ENCODE assay signal across 8 cellular contexts in the genomic region with DNA sequence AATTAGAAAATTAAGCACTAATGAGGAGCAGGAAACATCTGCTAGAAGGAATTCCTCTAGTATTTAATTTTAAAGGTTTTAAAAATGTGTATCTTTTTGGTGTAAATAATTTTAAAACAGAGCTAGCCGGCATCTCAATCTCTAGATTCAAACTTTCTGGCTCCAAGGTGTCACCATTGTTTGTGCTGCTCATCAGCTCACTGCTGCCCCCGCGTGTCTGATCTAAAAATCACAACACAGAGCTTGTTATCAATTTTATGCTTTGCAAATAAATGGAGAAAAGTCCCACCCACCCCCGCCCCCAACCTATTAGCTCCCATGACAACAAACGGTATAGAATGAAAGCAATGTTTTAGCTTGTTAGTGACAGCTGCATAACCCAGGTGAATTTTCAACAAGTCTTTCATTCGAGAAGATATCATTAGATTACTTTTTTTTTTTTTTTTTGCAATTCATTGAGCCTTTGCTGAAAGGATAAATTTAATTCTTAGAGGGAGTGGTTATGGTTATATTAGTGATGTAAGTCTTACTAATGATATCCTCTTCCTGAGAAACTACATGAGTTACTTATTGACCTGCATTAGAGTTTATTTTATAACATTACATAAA. TPM values are rescaled to one million over a fixed set of nuclear protein-coding genes. Genes with fewer than 3 reads are reported as not detected.
DNase-seq lines count a peak whose midpoint lies in the region; ATAC-seq and TF ChIP-seq lines count a peak whose summit lies in the region.

No MANE protein-coding gene starts in this region.

- H3K36me3 ChIP-seq in ectodermal cell (ENCODE audit: control insufficient read depth, insufficient read depth, low read length) = no peaks in the 10 kb centered on the region
- no peaks in the 10 kb centered on the region for H3K36me3 ChIP-seq in lung (ENCODE audit: control insufficient read depth in 2 of 2, insufficient read depth in 2 of 2, low read length in 2 of 2)

- H3K4me3 Mint-ChIP-seq in activated CD4-positive, alpha-beta memory T cell treated with anti-CD3 and anti-CD28 coated beads for 36 hours = peak overlapping the region; percentile 80

- CTCF ChIA-PET in activated CD4-positive, alpha-beta memory T cell treated with anti-CD3 and anti-CD28 coated beads for 36 hours (lab: Charles Lee) = interaction anchor here (0.6 to 5.1 kb wide), 50 partner anchors 8 to 319 kb away, joined by 3 to 123 read pairs (median 6); a partner anchor contains a TSS

- H3K4me3 ChIP-seq in ectodermal cell (ENCODE audit: insufficient read depth, low read depth, low read length) (no peak overlapping the region), lung (no peak overlapping the region)

- POLR2A ChIA-PET in activated CD4-positive, alpha-beta memory T cell treated with anti-CD3 and anti-CD28 coated beads for 36 hours (lab: Charles Lee) = interaction anchor here (0.7 to 2.9 kb wide), 5 partner anchors 31 to 143 kb away, joined by 3 to 9 read pairs (median 4); no protein-coding TSS in a partner anchor

- 0 to 17% methylated on average over 3 to 5 of the region's 6 CpGs for WGBS in ectodermal cell, 2 experiments
- WGBS in lung, 2 donors = 6% methylated on average over 6 of the region's 6 CpGs

- H3K27me3 ChIP-seq in ectodermal cell (ENCODE audit: control insufficient read depth, insufficient read depth, low read length, poor library complexity, severe bottlenecking) (no peaks in the 10 kb centered on the region), lung (ENCODE audit: control insufficient read depth, insufficient read depth) (no peaks in the 10 kb centered on the region)

- H3K27ac ChIP-seq in ectodermal cell (ENCODE audit: insufficient read depth, low read depth, low read length, poor library complexity, severe bottlenecking) (peak overlapping the region; percentile 38), lung (ENCODE audit: low read depth in 1 of 2, low read length in 1 of 2) (no peak overlapping the region)

- H3K4me1 Mint-ChIP-seq in activated CD4-positive, alpha-beta memory T cell treated with anti-CD3 and anti-CD28 coated beads for 36 hours (ENCODE audit: low read depth) = peaks cover 11% of the 10 kb centered on the region

- peak; percentile 80 for DNase-seq in DMS79 (lab: John Stamatoyannopoulos, UW)
- peak; percentile 80 for DNase-seq in HK-2 (ENCODE audit: unreplicated experiment)
- peak; percentile 95 for DNase-seq in NCI-H748 (lab: John Stamatoyannopoulos, UW; ENCODE audit: unreplicated experiment)
- DNase-seq in activated CD4-positive, alpha-beta memory T cell treated with anti-CD3 and anti-CD28 coated beads for 36 hours = peak; percentile 91
- peak; percentile 79 for DNase-seq in lung (ENCODE audit: low spot score)
- DNase-seq in stimulated activated CD4-positive, alpha-beta T cell treated with anti-CD3 and anti-CD28 coated beads, TNF-alpha, amount 100 ng/mL, for 1 hour (ENCODE audit: low read depth in 3 of 3, low spot score in 1 of 3) = peak; percentile 75 to 84 (median 76)

- no peaks in the 10 kb centered on the region for H3K27me3 Mint-ChIP-seq in activated CD4-positive, alpha-beta memory T cell treated with anti-CD3 and anti-CD28 coated beads for 36 hours

- intact Hi-C loops in activated CD4-positive, alpha-beta memory T cell treated with anti-CD3 and anti-CD28 coated beads for 36 hours (cut with micrococcal nuclease) = loop anchor here (1.0 to 5.0 kb wide), 8 partner anchors 30 to 317 kb away; a partner anchor contains a TSS

- peak; percentile 77 for TF ChIP-seq CTCF in lung (IDR thresholded peaks at IDR 0.05; ENCODE audit: control extremely low read depth, extremely low read depth)

- peak; percentile 84 for ATAC-seq in lung (ENCODE audit: insufficient read depth, low FRiP score)
- ATAC-seq in GM19452 (IDR thresholded peaks at IDR 0.05; ENCODE audit: unreplicated experiment) = no peak

- no peaks in the 10 kb centered on the region for H3K9me3 Mint-ChIP-seq in activated CD4-positive, alpha-beta memory T cell treated with anti-CD3 and anti-CD28 coated beads for 36 hours

- H3K9me3 ChIP-seq in ectodermal cell (ENCODE audit: control insufficient read depth, low read length) = no peaks in the 10 kb centered on the region
- H3K9me3 ChIP-seq in lung (ENCODE audit: control insufficient read depth in 2 of 2, insufficient read depth in 1 of 2, low read length in 1 of 2) = no peaks in the 10 kb centered on the region

- no peaks in the 10 kb centered on the region for H3K36me3 Mint-ChIP-seq in activated CD4-positive, alpha-beta memory T cell treated with anti-CD3 and anti-CD28 coated beads for 36 hours

- no peak overlapping the region for H3K27ac Mint-ChIP-seq in activated CD4-positive, alpha-beta memory T cell treated with anti-CD3 and anti-CD28 coated beads for 36 hours

- H3K4me1 ChIP-seq in ectodermal cell (ENCODE audit: control insufficient read depth, insufficient read depth, low read length) = peaks cover 9% of the 10 kb centered on the region
- H3K4me1 ChIP-seq in lung (ENCODE audit: control insufficient read depth in 2 of 2, insufficient read depth in 2 of 2, low read length in 2 of 2) = peaks cover 0 to 2% of the 10 kb centered on the region in 2 donors

RNA-seq across cellular contexts. Expression of a gene that starts 11.3 kb away (rescaled TPM):
- total RNA-seq in activated CD4-positive, alpha-beta memory T cell treated with anti-CD3 and anti-CD28 coated beads for 36 hours = not detected
- polyA plus RNA-seq in ectodermal cell (2013, experiment 1 of 4) = not detected
- 0.37 TPM for polyA plus RNA-seq in ectodermal cell (2013, experiment 2 of 4)
- not detected for polyA plus RNA-seq in ectodermal cell (2013, experiment 3 of 4)
- not detected for polyA plus RNA-seq in ectodermal cell (2013, experiment 4 of 4)
- under 1 TPM in 1 of 2 donors, not detected in 1; 0.95 TPM for total RNA-seq in lung
- polyA plus RNA-seq in lung = 1 to 10 TPM in 1 of 2 donors, under 1 TPM in 1; 0.56 to 1.0 TPM

RNA-seq across cellular contexts. Expression of a gene that starts 29.6 kb away (rescaled TPM):
- total RNA-seq in activated CD4-positive, alpha-beta memory T cell treated with anti-CD3 and anti-CD28 coated beads for 36 hours = 10 to 100 TPM; 44.7 to 44.8 TPM
- polyA plus RNA-seq in ectodermal cell (2013, experiment 1 of 4) = 24.4 TPM
- 25.1 TPM for polyA plus RNA-seq in ectodermal cell (2013, experiment 2 of 4)
- 18.5 TPM for polyA plus RNA-seq in ectodermal cell (2013, experiment 3 of 4)
- polyA plus RNA-seq in ectodermal cell (2013, experiment 4 of 4) = 23.5 TPM
- 10 to 100 TPM; 36.0 to 38.6 TPM for total RNA-seq in lung
- polyA plus RNA-seq in lung = 10 to 100 TPM in 1 of 2 donors, 1 to 10 TPM in 1; 5.2 to 12.4 TPM
